Comparison of ENCODE assay signal across 10 cellular contexts in genomic region chr3:16060945-16061344, GRCh38.
DNase-seq lines count a peak whose midpoint lies in the region; ATAC-seq, FAIRE-seq and TF ChIP-seq lines count a peak whose summit lies in the region.
"Had no signal": no experiment of that assay in that cellular context is flagged by ENCODE, and none has a peak within 500 bp of the region (broad histone marks: within the 10 kb centered on the region; RNA-seq: fewer than 3 reads in every experiment).

No MANE protein-coding gene starts in this region.

- in situ Hi-C loops in mammary epithelial cell (cut with MboI; ENCODE audit: low sequenced_read_pairs in 2 of 2): loop anchor here in 1 of 2 donors (25.0 kb wide), 1 partner anchor 424 kb away; no protein-coding TSS in a partner anchor

- H3K79me2 ChIP-seq in mammary epithelial cell (ENCODE audit: insufficient read depth, low read length): no peaks in the 10 kb centered on the region

- TF ChIP-seq CTCF in mammary epithelial cell (conservative IDR thresholded peaks at IDR 0.05 in 1 of 2, IDR thresholded peaks at IDR 0.05 in 1 of 2; ENCODE audit: extremely low read depth in 1 of 2, insufficient read depth in 1 of 2, low read depth in 1 of 2, low read length in 2 of 2): no peak
- TF ChIP-seq CTCF in kidney (IDR thresholded peaks at IDR 0.05; ENCODE audit: borderline replicate concordance, extremely low read depth, insufficient read depth): no peak

- ATAC-seq in HG03280 (IDR thresholded peaks at IDR 0.05; ENCODE audit: unreplicated experiment) (no peak), GM19463 (IDR thresholded peaks at IDR 0.05; ENCODE audit: unreplicated experiment) (no peak), GM19397 (IDR thresholded peaks at IDR 0.05; ENCODE audit: unreplicated experiment) (no peak)
- ATAC-seq: activated T-helper 17 cell treated with anti-CD3 and anti-CD28 coated beads, Interleukin-2, amount 50 U/mL, for 72 hours had no signal

- H3K9me3 ChIP-seq in mammary epithelial cell (replicated peaks; ENCODE audit: insufficient read depth, low read length) (no peaks in the 10 kb centered on the region), kidney (ENCODE audit: control insufficient read depth in 1 of 2, low read length in 2 of 2) (no peaks in the 10 kb centered on the region)

- no peak overlapping the region for H2AFZ ChIP-seq in mammary epithelial cell (ENCODE audit: low read depth, low read length)

- no peaks in the 10 kb centered on the region for H3K27me3 ChIP-seq in mammary epithelial cell (ENCODE audit: insufficient read depth, low read length)

- H3K4me1 ChIP-seq in mammary epithelial cell (ENCODE audit: insufficient read depth, low read length) (peaks cover 34% of the 10 kb centered on the region), kidney (ENCODE audit: control insufficient read depth in 1 of 2, insufficient read depth in 1 of 2, low read depth in 1 of 2, low read length in 2 of 2) (peaks cover 4 to 5% of the 10 kb centered on the region in 2 donors)

- CTCF ChIA-PET in mammary epithelial cell (lab: Charles Lee; ENCODE audit: low non-redundant PET): interaction anchor here (0.6 kb wide), 1 partner anchor 34 kb away, joined by 3 read pairs; no protein-coding TSS in a partner anchor

- BruUV-seq in mammary epithelial cell (replicated peaks; lab: Mats Ljungman, UMichigan): no TSS peak

- H3K36me3 ChIP-seq in mammary epithelial cell (ENCODE audit: insufficient read depth, low read length) (no peaks in the 10 kb centered on the region), kidney (ENCODE audit: control insufficient read depth in 1 of 2, insufficient read depth in 2 of 2, low read length in 2 of 2) (no peaks in the 10 kb centered on the region)

- DNase-seq in GM04504 (ENCODE audit: low read depth) (peak; percentile 86), mammary epithelial cell (peak; percentile 34), kidney (no peak)
- DNase-seq in stimulated activated CD8-positive, alpha-beta memory T cell treated with anti-CD3 and anti-CD28 coated beads, Interleukin-4, amount 100 ng/mL, for 48 hours: no peak

- no peak for FAIRE-seq in kidney (lab: Jason Lieb, UNC)
- FAIRE-seq: G401.6 had no signal

- H3K4me3 ChIP-seq in mammary epithelial cell (replicated peaks in 1 of 3; ENCODE audit: insufficient read depth in 1 of 3, low read depth in 2 of 3, low read length in 3 of 3) (no peak overlapping the region), kidney (ENCODE audit: low read length in 2 of 2) (no peak overlapping the region), skin epidermis (no peak overlapping the region)

- no peak overlapping the region for H3K9ac ChIP-seq in mammary epithelial cell (ENCODE audit: insufficient read depth, low read length)
- H3K9ac ChIP-seq in kidney (ENCODE audit: low read length in 2 of 2): no peak overlapping the region

- H3K4me2 ChIP-seq in mammary epithelial cell (ENCODE audit: insufficient read depth, low read depth, low read length): peak overlapping the region; percentile 10

- H3K27ac ChIP-seq in mammary epithelial cell (ENCODE audit: insufficient read depth, low read depth, low read length) (peak overlapping the region; percentile 77), kidney (ENCODE audit: low read depth in 2 of 2, low read length in 2 of 2) (peak overlapping the region; percentile 53 to 80), skin epidermis (peak overlapping the region in 15 of 21 experiments; percentile 1 to 86 (median 55))

- dilution Hi-C loops in mammary epithelial cell (cut with HindIII; ENCODE audit: low sequenced_read_pairs): no loop called here

- H4K20me1 ChIP-seq in mammary epithelial cell (ENCODE audit: insufficient read depth, low read length): no peaks in the 10 kb centered on the region

- intact Hi-C loops in mammary epithelial cell (cut with micrococcal nuclease) (loop anchor here (1.0 to 5.0 kb wide), 6 partner anchors 40 to 186 kb away; partner anchors contain the start of gene GALNT15), kidney (cut with DNase I) (no loop called here)

- WGBS in mammary epithelial cell (ENCODE audit: low coverage, missing lambda C conversion rate): 100% methylated on average over 1 of the region's 1 CpG

Comparison
In these comparisons a context has a peak if more than half of its experiments do, and no peak if none do; other contexts are left out.
1. DNase-seq: peak in GM04504 (single experiment) and mammary epithelial cell (single experiment); none in kidney (single experiment) and stimulated activated CD8-positive, alpha-beta memory T cell treated with anti-CD3 and anti-CD28 coated beads, Interleukin-4, amount 100 ng/mL, for 48 hours (single experiment).
2. Peak in every context shown above with its lines, with median percentiles within 50 percentile points of each other: H3K27ac ChIP-seq.